Comparison of ENCODE assay signal across 1 cellular context in the genomic region with DNA sequence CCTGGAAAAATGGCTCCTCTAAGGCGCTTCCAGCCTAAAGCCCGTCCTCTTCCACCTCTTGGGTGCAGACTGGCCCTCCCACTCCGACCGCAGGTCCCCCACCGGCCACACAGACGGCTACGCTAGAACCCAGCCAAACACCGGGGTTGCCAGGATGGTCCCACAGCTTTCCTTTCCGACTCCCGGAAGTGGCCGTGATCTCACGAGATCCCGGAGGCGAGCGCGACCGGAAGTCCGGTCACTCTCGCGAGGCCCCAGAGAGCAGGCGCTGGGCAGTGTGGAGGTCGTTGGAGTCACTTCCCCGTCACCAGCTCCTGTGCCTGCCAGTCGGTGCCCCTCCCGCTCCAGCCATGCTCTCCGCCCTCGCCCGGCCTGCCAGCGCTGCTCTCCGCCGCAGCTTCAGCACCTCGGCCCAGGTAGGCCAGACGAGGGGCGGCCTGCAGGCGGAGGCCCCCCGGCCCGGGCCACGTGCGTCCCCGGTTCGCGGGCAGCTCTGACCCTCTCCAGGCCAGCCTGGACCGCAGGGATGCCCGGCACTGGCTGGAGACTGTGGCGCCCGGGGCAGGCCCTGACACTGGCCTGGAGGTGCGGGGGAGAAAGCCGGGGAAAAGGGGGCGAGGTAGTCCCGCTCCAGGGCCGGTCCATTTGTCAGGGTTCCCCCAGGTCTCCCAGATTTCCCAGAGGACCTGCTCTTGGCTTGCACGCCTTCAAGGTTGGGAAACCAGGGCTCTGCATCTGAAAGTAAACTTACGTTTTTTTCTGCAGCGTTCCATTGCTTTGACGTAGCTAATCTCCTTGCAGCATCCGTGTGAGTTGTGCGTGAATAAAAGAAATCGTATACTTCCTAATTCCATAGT.
TF ChIP-seq lines count a peak whose summit lies in the region.

A gene with protein sequence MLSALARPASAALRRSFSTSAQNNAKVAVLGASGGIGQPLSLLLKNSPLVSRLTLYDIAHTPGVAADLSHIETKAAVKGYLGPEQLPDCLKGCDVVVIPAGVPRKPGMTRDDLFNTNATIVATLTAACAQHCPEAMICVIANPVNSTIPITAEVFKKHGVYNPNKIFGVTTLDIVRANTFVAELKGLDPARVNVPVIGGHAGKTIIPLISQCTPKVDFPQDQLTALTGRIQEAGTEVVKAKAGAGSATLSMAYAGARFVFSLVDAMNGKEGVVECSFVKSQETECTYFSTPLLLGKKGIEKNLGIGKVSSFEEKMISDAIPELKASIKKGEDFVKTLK (plus strand): TSS at position 296 of the 857 bp plus-strand sequence. CDS start 55 bp downstream, at position 351.
A gene with protein sequence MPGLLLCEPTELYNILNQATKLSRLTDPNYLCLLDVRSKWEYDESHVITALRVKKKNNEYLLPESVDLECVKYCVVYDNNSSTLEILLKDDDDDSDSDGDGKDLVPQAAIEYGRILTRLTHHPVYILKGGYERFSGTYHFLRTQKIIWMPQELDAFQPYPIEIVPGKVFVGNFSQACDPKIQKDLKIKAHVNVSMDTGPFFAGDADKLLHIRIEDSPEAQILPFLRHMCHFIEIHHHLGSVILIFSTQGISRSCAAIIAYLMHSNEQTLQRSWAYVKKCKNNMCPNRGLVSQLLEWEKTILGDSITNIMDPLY (minus strand): TSS at position 190 of the 857 bp plus-strand sequence. CDS start 17,477 bp downstream, outside the sequence.

TF ChIP-seq in HepG2, 621 proteins besides CTCF, POLR2A, EP300 and RAD21 (continues in another document):
- TF ChIP-seq ZFP37 (CRISPR knock-in tag; IDR thresholded peaks at IDR 0.05; ENCODE audit: borderline replicate concordance) (peak; percentile 70; the same call in 1 of the 2 replicates), REXO4 (CRISPR knock-in tag; IDR thresholded peaks at IDR 0.05; ENCODE audit: borderline replicate concordance) (no peak), ZNF224 (CRISPR knock-in tag; IDR thresholded peaks at IDR 0.05) (0 out of 2 replicates have a peak, but pooled peaks have one; percentile 51), KLF15 (CRISPR knock-in tag; IDR thresholded peaks at IDR 0.05; ENCODE audit: borderline replicate concordance) (0 out of 2 replicates have a peak, but pooled peaks have one; percentile 68), SRSF9 (IDR thresholded peaks at IDR 0.05; ENCODE audit: borderline replicate concordance, insufficient read depth, low read depth, low read length, poor library complexity, severe bottlenecking) (no peak), SP5 (CRISPR knock-in tag; IDR thresholded peaks at IDR 0.05; ENCODE audit: borderline replicate concordance, low read depth) (0 out of 2 replicates have a peak, but pooled peaks have one; percentile 11), GZF1 (CRISPR knock-in tag; IDR thresholded peaks at IDR 0.05) (no peak), ZNF382 (CRISPR knock-in tag; IDR thresholded peaks at IDR 0.05; ENCODE audit: borderline replicate concordance) (no peak), KLF12 (CRISPR knock-in tag; IDR thresholded peaks at IDR 0.05; ENCODE audit: borderline replicate concordance) (0 out of 2 replicates have a peak, but pooled peaks have one; percentile 85), ZNF282 (IDR thresholded peaks at IDR 0.05; ENCODE audit: partially characterized antibody) (no peak), CBX2 (IDR thresholded peaks at IDR 0.05; ENCODE audit: low read depth, low read length) (no peak), CBX2 (CRISPR knock-in tag; IDR thresholded peaks at IDR 0.05; ENCODE audit: low read depth) (no peak), MEF2D (CRISPR knock-in tag; IDR thresholded peaks at IDR 0.05) (no peak), ETV5 (CRISPR knock-in tag; IDR thresholded peaks at IDR 0.05; ENCODE audit: borderline replicate concordance) (peak; percentile 92), GATAD2A (CRISPR knock-in tag; IDR thresholded peaks at IDR 0.05) (peak; percentile 50; the same call in 1 of the 2 replicates), SOX5 (CRISPR knock-in tag; IDR thresholded peaks at IDR 0.05; ENCODE audit: borderline replicate concordance) (no peak), ZNF3 (CRISPR knock-in tag; IDR thresholded peaks at IDR 0.05) (no peak), NFRKB (IDR thresholded peaks at IDR 0.05) (no peak), ZNF225 (CRISPR knock-in tag; IDR thresholded peaks at IDR 0.05) (peak; percentile 62; the same call in 1 of the 2 replicates), TEAD3 (CRISPR knock-in tag; optimal IDR thresholded peaks at IDR 0.05; ENCODE audit: borderline replicate concordance) (peak; percentile 71), ZNF607 (CRISPR knock-in tag; IDR thresholded peaks at IDR 0.05; ENCODE audit: borderline replicate concordance) (peak; percentile 96), ZFP90 (CRISPR knock-in tag; IDR thresholded peaks at IDR 0.05; ENCODE audit: borderline replicate concordance) (peak; percentile 69), SIX4 (CRISPR knock-in tag; IDR thresholded peaks at IDR 0.05) (peak; percentile 47), PAX8 (CRISPR knock-in tag; IDR thresholded peaks at IDR 0.05; ENCODE audit: borderline replicate concordance) (no peak), ZNF547 (CRISPR knock-in tag; IDR thresholded peaks at IDR 0.05) (peak; percentile 93)
- TF ChIP-seq, protein P1, sequence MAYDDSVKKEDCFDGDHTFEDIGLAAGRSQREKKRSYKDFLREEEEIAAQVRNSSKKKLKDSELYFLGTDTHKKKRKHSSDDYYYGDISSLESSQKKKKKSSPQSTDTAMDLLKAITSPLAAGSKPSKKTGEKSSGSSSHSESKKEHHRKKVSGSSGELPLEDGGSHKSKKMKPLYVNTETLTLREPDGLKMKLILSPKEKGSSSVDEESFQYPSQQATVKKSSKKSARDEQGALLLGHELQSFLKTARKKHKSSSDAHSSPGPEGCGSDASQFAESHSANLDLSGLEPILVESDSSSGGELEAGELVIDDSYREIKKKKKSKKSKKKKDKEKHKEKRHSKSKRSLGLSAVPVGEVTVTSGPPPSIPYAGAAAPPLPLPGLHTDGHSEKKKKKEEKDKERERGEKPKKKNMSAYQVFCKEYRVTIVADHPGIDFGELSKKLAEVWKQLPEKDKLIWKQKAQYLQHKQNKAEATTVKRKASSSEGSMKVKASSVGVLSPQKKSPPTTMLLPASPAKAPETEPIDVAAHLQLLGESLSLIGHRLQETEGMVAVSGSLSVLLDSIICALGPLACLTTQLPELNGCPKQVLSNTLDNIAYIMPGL (CRISPR knock-in tag; IDR thresholded peaks at IDR 0.05; ENCODE audit: borderline replicate concordance in 1 of 2, low read depth in 1 of 2) = peak; percentile 83 to 87
- TF ChIP-seq, protein P2, sequence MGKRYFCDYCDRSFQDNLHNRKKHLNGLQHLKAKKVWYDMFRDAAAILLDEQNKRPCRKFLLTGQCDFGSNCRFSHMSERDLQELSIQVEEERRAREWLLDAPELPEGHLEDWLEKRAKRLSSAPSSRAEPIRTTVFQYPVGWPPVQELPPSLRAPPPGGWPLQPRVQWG (CRISPR knock-in tag; IDR thresholded peaks at IDR 0.05; ENCODE audit: borderline replicate concordance, low read depth) = no peak
- TF ChIP-seq, protein P3, sequence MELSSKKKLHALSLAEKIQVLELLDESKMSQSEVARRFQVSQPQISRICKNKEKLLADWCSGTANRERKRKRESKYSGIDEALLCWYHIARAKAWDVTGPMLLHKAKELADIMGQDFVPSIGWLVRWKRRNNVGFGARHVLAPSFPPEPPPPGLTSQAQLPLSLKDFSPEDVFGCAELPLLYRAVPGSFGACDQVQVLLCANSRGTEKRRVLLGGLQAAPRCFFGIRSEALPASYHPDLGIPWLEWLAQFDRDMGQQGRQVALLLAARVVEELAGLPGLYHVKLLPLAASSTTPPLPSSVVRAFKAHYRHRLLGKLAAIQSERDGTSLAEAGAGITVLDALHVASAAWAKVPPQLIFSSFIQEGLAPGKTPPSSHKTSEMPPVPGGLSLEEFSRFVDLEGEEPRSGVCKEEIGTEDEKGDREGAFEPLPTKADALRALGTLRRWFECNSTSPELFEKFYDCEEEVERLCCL (CRISPR knock-in tag; IDR thresholded peaks at IDR 0.05; ENCODE audit: borderline replicate concordance) = no peak
- TF ChIP-seq, protein P4, sequence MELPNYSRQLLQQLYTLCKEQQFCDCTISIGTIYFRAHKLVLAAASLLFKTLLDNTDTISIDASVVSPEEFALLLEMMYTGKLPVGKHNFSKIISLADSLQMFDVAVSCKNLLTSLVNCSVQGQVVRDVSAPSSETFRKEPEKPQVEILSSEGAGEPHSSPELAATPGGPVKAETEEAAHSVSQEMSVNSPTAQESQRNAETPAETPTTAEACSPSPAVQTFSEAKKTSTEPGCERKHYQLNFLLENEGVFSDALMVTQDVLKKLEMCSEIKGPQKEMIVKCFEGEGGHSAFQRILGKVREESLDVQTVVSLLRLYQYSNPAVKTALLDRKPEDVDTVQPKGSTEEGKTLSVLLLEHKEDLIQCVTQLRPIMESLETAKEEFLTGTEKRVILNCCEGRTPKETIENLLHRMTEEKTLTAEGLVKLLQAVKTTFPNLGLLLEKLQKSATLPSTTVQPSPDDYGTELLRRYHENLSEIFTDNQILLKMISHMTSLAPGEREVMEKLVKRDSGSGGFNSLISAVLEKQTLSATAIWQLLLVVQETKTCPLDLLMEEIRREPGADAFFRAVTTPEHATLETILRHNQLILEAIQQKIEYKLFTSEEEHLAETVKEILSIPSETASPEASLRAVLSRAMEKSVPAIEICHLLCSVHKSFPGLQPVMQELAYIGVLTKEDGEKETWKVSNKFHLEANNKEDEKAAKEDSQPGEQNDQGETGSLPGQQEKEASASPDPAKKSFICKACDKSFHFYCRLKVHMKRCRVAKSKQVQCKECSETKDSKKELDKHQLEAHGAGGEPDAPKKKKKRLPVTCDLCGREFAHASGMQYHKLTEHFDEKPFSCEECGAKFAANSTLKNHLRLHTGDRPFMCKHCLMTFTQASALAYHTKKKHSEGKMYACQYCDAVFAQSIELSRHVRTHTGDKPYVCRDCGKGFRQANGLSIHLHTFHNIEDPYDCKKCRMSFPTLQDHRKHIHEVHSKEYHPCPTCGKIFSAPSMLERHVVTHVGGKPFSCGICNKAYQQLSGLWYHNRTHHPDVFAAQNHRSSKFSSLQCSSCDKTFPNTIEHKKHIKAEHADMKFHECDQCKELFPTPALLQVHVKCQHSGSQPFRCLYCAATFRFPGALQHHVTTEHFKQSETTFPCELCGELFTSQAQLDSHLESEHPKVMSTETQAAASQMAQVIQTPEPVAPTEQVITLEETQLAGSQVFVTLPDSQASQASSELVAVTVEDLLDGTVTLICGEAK (IDR thresholded peaks at IDR 0.05) = peak; percentile 94
- TF ChIP-seq, protein P4 (CRISPR knock-in tag; IDR thresholded peaks at IDR 0.05) = 0 out of 2 replicates have a peak, but pooled peaks have one; percentile 44
- TF ChIP-seq, protein P5, sequence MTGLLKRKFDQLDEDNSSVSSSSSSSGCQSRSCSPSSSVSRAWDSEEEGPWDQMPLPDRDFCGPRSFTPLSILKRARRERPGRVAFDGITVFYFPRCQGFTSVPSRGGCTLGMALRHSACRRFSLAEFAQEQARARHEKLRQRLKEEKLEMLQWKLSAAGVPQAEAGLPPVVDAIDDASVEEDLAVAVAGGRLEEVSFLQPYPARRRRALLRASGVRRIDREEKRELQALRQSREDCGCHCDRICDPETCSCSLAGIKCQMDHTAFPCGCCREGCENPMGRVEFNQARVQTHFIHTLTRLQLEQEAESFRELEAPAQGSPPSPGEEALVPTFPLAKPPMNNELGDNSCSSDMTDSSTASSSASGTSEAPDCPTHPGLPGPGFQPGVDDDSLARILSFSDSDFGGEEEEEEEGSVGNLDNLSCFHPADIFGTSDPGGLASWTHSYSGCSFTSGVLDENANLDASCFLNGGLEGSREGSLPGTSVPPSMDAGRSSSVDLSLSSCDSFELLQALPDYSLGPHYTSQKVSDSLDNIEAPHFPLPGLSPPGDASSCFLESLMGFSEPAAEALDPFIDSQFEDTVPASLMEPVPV (CRISPR knock-in tag; IDR thresholded peaks at IDR 0.05) = peak; percentile 93
- TF ChIP-seq, protein P6, sequence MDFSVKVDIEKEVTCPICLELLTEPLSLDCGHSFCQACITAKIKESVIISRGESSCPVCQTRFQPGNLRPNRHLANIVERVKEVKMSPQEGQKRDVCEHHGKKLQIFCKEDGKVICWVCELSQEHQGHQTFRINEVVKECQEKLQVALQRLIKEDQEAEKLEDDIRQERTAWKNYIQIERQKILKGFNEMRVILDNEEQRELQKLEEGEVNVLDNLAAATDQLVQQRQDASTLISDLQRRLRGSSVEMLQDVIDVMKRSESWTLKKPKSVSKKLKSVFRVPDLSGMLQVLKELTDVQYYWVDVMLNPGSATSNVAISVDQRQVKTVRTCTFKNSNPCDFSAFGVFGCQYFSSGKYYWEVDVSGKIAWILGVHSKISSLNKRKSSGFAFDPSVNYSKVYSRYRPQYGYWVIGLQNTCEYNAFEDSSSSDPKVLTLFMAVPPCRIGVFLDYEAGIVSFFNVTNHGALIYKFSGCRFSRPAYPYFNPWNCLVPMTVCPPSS (IDR thresholded peaks at IDR 0.05) = no peak
- TF ChIP-seq, protein P7, sequence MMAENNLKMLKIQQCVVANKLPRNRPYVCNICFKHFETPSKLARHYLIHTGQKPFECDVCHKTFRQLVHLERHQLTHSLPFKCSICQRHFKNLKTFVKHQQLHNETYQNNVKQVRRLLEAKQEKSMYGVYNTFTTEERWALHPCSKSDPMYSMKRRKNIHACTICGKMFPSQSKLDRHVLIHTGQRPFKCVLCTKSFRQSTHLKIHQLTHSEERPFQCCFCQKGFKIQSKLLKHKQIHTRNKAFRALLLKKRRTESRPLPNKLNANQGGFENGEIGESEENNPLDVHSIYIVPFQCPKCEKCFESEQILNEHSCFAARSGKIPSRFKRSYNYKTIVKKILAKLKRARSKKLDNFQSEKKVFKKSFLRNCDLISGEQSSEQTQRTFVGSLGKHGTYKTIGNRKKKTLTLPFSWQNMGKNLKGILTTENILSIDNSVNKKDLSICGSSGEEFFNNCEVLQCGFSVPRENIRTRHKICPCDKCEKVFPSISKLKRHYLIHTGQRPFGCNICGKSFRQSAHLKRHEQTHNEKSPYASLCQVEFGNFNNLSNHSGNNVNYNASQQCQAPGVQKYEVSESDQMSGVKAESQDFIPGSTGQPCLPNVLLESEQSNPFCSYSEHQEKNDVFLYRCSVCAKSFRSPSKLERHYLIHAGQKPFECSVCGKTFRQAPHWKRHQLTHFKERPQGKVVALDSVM (CRISPR knock-in tag; IDR thresholded peaks at IDR 0.05) = peak; percentile 66
